Comparison of ENCODE assay signal across 8 cellular contexts in the genomic region with DNA sequence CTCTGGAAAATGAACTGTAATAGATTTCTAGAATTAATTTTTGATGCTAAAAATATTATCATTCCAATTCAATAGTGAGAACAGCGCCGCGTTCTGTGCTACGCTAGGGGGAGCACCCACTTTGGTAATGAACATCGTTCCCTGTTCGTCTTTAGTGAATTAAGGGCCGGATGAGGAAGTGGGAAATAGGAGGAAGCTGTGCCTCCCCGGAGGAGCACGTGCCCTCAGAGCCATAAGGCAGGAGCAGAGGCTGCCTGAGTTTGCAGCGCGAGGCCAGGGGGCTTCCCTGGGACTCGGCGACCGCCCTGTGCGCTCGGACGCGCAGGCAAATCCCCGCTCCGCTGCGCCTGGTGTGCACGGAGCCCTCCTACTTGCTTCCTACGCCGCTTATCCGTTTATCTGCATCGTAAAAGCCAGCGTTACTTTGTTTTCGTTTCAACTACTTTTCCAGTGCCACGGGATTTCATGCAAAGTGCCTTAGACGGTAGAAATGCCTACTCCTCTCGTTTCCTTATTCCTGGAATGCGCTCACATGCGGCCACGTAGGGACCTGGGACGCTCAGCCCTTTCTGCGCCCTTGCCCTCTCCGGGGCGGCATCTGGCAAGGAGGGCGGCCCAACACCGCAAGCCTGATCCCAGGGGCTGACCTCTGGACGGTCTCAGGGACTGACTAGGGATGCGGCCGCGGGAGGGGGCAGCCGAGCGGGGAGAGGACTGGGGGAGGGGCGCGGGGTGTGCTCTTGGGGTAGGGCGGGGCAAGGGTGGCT.
A peak's percentile ranks its signal among the peaks of the same experiment; 100 is the strongest.
DNase-seq lines count a peak whose midpoint lies in the region; ATAC-seq and TF ChIP-seq lines count a peak whose summit lies in the region.

No MANE protein-coding gene starts in this region.

- H3K27me3 ChIP-seq in hepatocyte: peaks cover under 1% of the 10 kb centered on the region
- no peaks in the 10 kb centered on the region for H3K27me3 ChIP-seq in psoas muscle (ENCODE audit: insufficient read depth in 3 of 3, low read length in 2 of 3)

- H3K79me2 ChIP-seq in hepatocyte: no peaks in the 10 kb centered on the region

- H3K27ac ChIP-seq in hepatocyte: no peak overlapping the region
- no peak overlapping the region for H3K27ac ChIP-seq in psoas muscle

- in situ Hi-C loops in astrocyte of the cerebellum (cut with HindIII; ENCODE audit: low sequenced_read_pairs): no loop called here
- in situ Hi-C loops in GM13976 (cut with MboI; ENCODE audit: low sequenced_read_pairs, unreplicated experiment): no loop called here

- no peaks in the 10 kb centered on the region for H4K20me1 ChIP-seq in hepatocyte (ENCODE audit: insufficient read depth, poor library complexity, severe bottlenecking)

- DNase-seq in GDM1 (lab: John Stamatoyannopoulos, UW) (peak; percentile 62), NOMO-1 treated with dmso at 0.1 percent for 144 hours (lab: John Stamatoyannopoulos, UW; ENCODE audit: unreplicated experiment) (peak; percentile 65), astrocyte of the cerebellum (ENCODE audit: low read depth) (peak; percentile 28), hepatocyte (ENCODE audit: low spot score) (peak; percentile 67), psoas muscle (peak; percentile 52 to 74), GM13976 (ENCODE audit: low spot score) (no peak), NCI-H345 treated with DMSO at 0.1 percent for 48 hours (lab: John Stamatoyannopoulos, UW; ENCODE audit: unreplicated experiment) (no peak)

- no peaks in the 10 kb centered on the region for H3K9me2 ChIP-seq in hepatocyte (replicated peaks; ENCODE audit: insufficient read depth)

- TF ChIP-seq CTCF in astrocyte of the cerebellum (IDR thresholded peaks at IDR 0.05; ENCODE audit: low read depth, low read length, missing control alignments) (peak; percentile 72), hepatocyte (IDR thresholded peaks at IDR 0.05; ENCODE audit: poor library complexity) (peak; percentile 65), psoas muscle (IDR thresholded peaks at IDR 0.05) (peak; percentile 67), GM13976 (IDR thresholded peaks at IDR 0.05; ENCODE audit: borderline replicate concordance, control extremely low read depth, extremely low read depth, insufficient read depth, missing control alignments) (no peak)

- no peaks in the 10 kb centered on the region for H3K36me3 ChIP-seq in hepatocyte (replicated peaks; ENCODE audit: insufficient read depth, low read depth)
- no peaks in the 10 kb centered on the region for H3K36me3 ChIP-seq in psoas muscle (ENCODE audit: insufficient read depth in 1 of 2, low read depth in 1 of 2)

- peak overlapping the region; percentile 86 for H2AFZ ChIP-seq in hepatocyte

- peak overlapping the region; percentile 85 for H3K4me2 ChIP-seq in hepatocyte

- 15% methylated on average over 44 of the region's 49 CpGs for WGBS in hepatocyte (ENCODE audit: low lambda C conversion rate, missing lambda C conversion rate)
- 4 to 6% (median 6%) methylated on average over 46 to 49 of the region's 49 CpGs for WGBS in psoas muscle, 3 donors

- H3K9me3 ChIP-seq in hepatocyte (ENCODE audit: low read depth) (no peaks in the 10 kb centered on the region), psoas muscle (no peaks in the 10 kb centered on the region)

- intact Hi-C loops in psoas muscle (cut with DNase I): loop anchor here (5.0 to 10.0 kb wide), 2 partner anchors 140 to 328 kb away; a partner anchor contains a TSS

- H3K4me3 ChIP-seq in astrocyte of the cerebellum (ENCODE audit: low read depth, low read length) (peak overlapping the region; percentile 21), hepatocyte (no peak overlapping the region), psoas muscle (peak overlapping the region; percentile 62)

- ATAC-seq in psoas muscle: peak; percentile 46 to 76 (median 54)
- no peak for ATAC-seq in HG03432 (IDR thresholded peaks at IDR 0.05; ENCODE audit: unreplicated experiment)

- peaks cover 5% of the 10 kb centered on the region for H3K4me1 ChIP-seq in hepatocyte (ENCODE audit: insufficient read depth)
- peaks cover 4% of the 10 kb centered on the region for H3K4me1 ChIP-seq in psoas muscle

Comparison
In these comparisons a context has a peak if more than half of its experiments do, and no peak if none do; other contexts are left out.
1. DNase-seq: peak in GDM1 (single experiment), NOMO-1 treated with dmso at 0.1 percent for 144 hours (single experiment), astrocyte of the cerebellum (single experiment), hepatocyte (single experiment) and psoas muscle (2 of 2); none in GM13976 (single experiment) and NCI-H345 treated with DMSO at 0.1 percent for 48 hours (single experiment).